8 cellular contexts compared by ENCODE assay signal in genomic region chr10:86535057-86535882, GRCh38. TPM values are rescaled to one million over a fixed set of nuclear protein-coding genes. Genes with fewer than 3 reads are reported as not detected.
DNase-seq lines count a peak whose midpoint lies in the region; ATAC-seq and TF ChIP-seq lines count a peak whose summit lies in the region.

No MANE protein-coding gene starts in this region.

- no peaks in the 10 kb centered on the region for H3K79me2 ChIP-seq in DOHH2 (ENCODE audit: control insufficient read depth, low read length)

- H3K9me3 Mint-ChIP-seq in activated CD8-positive, alpha-beta memory T cell treated with anti-CD3 and anti-CD28 coated beads, Interleukin-2, amount 10 ng/mL, durations not matched to agents 7 days and 5 days (ENCODE audit: low read depth), result peaks cover 2% of the 10 kb centered on the region
- H3K9me3 Mint-ChIP-seq in naive B cell, result peaks cover 0 to 4% (median 3%) of the 10 kb centered on the region in 7 donors

- no peaks in the 10 kb centered on the region for H4K20me1 ChIP-seq in DOHH2 (ENCODE audit: control insufficient read depth, insufficient read depth, low read depth, low read length)

- no peaks in the 10 kb centered on the region for H3F3A ChIP-seq in DOHH2 (ENCODE audit: control insufficient read depth, insufficient read depth)

- H3K4me1 ChIP-seq in DOHH2 (ENCODE audit: control insufficient read depth, low read length) (peaks cover 29% of the 10 kb centered on the region), uterus (no peaks in the 10 kb centered on the region)

- H3K36me3 ChIP-seq in DOHH2 (ENCODE audit: control insufficient read depth, low read length) (no peaks in the 10 kb centered on the region), uterus (no peaks in the 10 kb centered on the region), WERI-Rb-1 (no peaks in the 10 kb centered on the region)

- TF ChIP-seq POLR2A in uterus (IDR thresholded peaks at IDR 0.05), result no peak

- H3K4me3 Mint-ChIP-seq in activated CD8-positive, alpha-beta memory T cell treated with anti-CD3 and anti-CD28 coated beads, Interleukin-2, amount 10 ng/mL, durations not matched to agents 7 days and 5 days, result peak overlapping the region; percentile 43
- H3K4me3 Mint-ChIP-seq in naive B cell, result peak overlapping the region; percentile 75 to 89 (median 82)

- peaks cover 13% of the 10 kb centered on the region for H3K4me1 Mint-ChIP-seq in activated CD8-positive, alpha-beta memory T cell treated with anti-CD3 and anti-CD28 coated beads, Interleukin-2, amount 10 ng/mL, durations not matched to agents 7 days and 5 days
- peaks cover 15 to 26% (median 19%) of the 10 kb centered on the region in 3 donors for H3K4me1 Mint-ChIP-seq in naive B cell

- no peaks in the 10 kb centered on the region for H3K9me2 ChIP-seq in DOHH2 (replicated peaks; ENCODE audit: control insufficient read depth, low read length)

- H3K36me3 Mint-ChIP-seq in activated CD8-positive, alpha-beta memory T cell treated with anti-CD3 and anti-CD28 coated beads, Interleukin-2, amount 10 ng/mL, durations not matched to agents 7 days and 5 days, result no peaks in the 10 kb centered on the region
- H3K36me3 Mint-ChIP-seq in naive B cell, result peaks cover 0 to 7% of the 10 kb centered on the region in 2 donors

- H3K27ac ChIP-seq in DOHH2 (ENCODE audit: low read depth, low read length) (peak overlapping the region; percentile 67), uterus (no peak overlapping the region), WERI-Rb-1 (no peak overlapping the region)

- no peak overlapping the region for H3K27ac Mint-ChIP-seq in activated CD8-positive, alpha-beta memory T cell treated with anti-CD3 and anti-CD28 coated beads, Interleukin-2, amount 10 ng/mL, durations not matched to agents 7 days and 5 days
- H3K27ac Mint-ChIP-seq in naive B cell, result no peak overlapping the region

- H3K9me3 ChIP-seq in DOHH2 (ENCODE audit: control insufficient read depth, insufficient read depth, low read length) (no peaks in the 10 kb centered on the region), uterus (no peaks in the 10 kb centered on the region), WERI-Rb-1 (ENCODE audit: severe bottlenecking) (no peaks in the 10 kb centered on the region)

- H3K4me3 ChIP-seq in DOHH2 (ENCODE audit: low read length) (peak overlapping the region; percentile 71), uterus (peak overlapping the region; percentile 30 to 35), WERI-Rb-1 (ENCODE audit: low read depth, low read length) (no peak overlapping the region)

- H3K27me3 Mint-ChIP-seq in activated CD8-positive, alpha-beta memory T cell treated with anti-CD3 and anti-CD28 coated beads, Interleukin-2, amount 10 ng/mL, durations not matched to agents 7 days and 5 days, result no peaks in the 10 kb centered on the region
- peaks cover 15 to 62% (median 26%) of the 10 kb centered on the region in 3 donors for H3K27me3 Mint-ChIP-seq in naive B cell

- peak overlapping the region; percentile 69 for H3K4me2 ChIP-seq in DOHH2 (ENCODE audit: low read length)

- intact Hi-C loops in uterus (cut with DNase I; ENCODE audit: low total_unique reads), result no loop called here

- TF ChIP-seq CTCF in DOHH2 (IDR thresholded peaks at IDR 0.05; ENCODE audit: low read depth, low read length, poor library complexity, severe bottlenecking), result no peak
- TF ChIP-seq CTCF in uterus (IDR thresholded peaks at IDR 0.05), result no peak
- no peak for TF ChIP-seq CTCF in WERI-Rb-1 (IDR thresholded peaks at IDR 0.05; ENCODE audit: low read depth, low read length)

- no peaks in the 10 kb centered on the region for H3K27me3 ChIP-seq in DOHH2 (ENCODE audit: control insufficient read depth, low read length)
- H3K27me3 ChIP-seq in uterus, result no peaks in the 10 kb centered on the region
- no peaks in the 10 kb centered on the region for H3K27me3 ChIP-seq in WERI-Rb-1 (ENCODE audit: insufficient read depth, low read depth, severe bottlenecking)

- ATAC-seq in HG03025 (IDR thresholded peaks at IDR 0.05; ENCODE audit: low FRiP score, unreplicated experiment), result peak; percentile 67
- peak; percentile 28 for ATAC-seq in activated CD8-positive, alpha-beta memory T cell treated with anti-CD3 and anti-CD28 coated beads, Interleukin-2, amount 10 ng/mL, durations not matched to agents 7 days and 5 days
- peak; percentile 39 to 62 for ATAC-seq in naive B cell (ENCODE audit: low read depth in 2 of 2)

- CTCF ChIA-PET in activated CD8-positive, alpha-beta memory T cell treated with anti-CD3 and anti-CD28 coated beads, Interleukin-2, amount 10 ng/mL, durations not matched to agents 7 days and 5 days (lab: Charles Lee), result no interaction called here

- DNase-seq in activated CD8-positive, alpha-beta memory T cell treated with anti-CD3 and anti-CD28 coated beads, Interleukin-2, amount 10 ng/mL, durations not matched to agents 7 days and 5 days, result no peak
- DNase-seq in fibroblast of gingiva (ENCODE audit: low read depth), result peak; percentile 53
- peak; percentile 11 for DNase-seq in naive B cell
- peak; percentile 27 to 51 for DNase-seq in uterus
- no peak for DNase-seq in middle frontal gyrus (ENCODE audit: extremely low spot score, low spot score)
- no peak for DNase-seq in WERI-Rb-1

RNA-seq across cellular contexts. Expression of gene WAPL, which starts 13.7 kb away (rescaled TPM):
- total RNA-seq in activated CD8-positive, alpha-beta memory T cell treated with anti-CD3 and anti-CD28 coated beads, Interleukin-2, amount 10 ng/mL, durations not matched to agents 7 days and 5 days, result 10 to 100 TPM; 48.5 to 52.6 TPM
- 10 to 100 TPM; 19.7 to 40.0 (median 32.7) TPM for polyA plus RNA-seq in naive B cell (ENCODE audit: low read depth in 6 of 6)
- 10 to 100 TPM; 17.4 to 75.1 (median 34.9) TPM for total RNA-seq in uterus

Comparison
In these comparisons a context has a peak if more than half of its experiments do, and no peak if none do; other contexts are left out.
1. DNase-seq: peak in fibroblast of gingiva (single experiment), naive B cell (single experiment) and uterus (2 of 2); none in activated CD8-positive, alpha-beta memory T cell treated with anti-CD3 and anti-CD28 coated beads, Interleukin-2, amount 10 ng/mL, durations not matched to agents 7 days and 5 days (single experiment), middle frontal gyrus (single experiment) and WERI-Rb-1 (single experiment).
2. Peak in every context shown above with its lines, with median percentiles within 50 percentile points of each other: ATAC-seq.